14 cellular contexts compared by ENCODE assay signal in genomic region chr13:76663941-76664340, GRCh38.
A peak's percentile ranks its signal among the peaks of the same experiment; 100 is the strongest.
DNase-seq lines count a peak whose midpoint lies in the region; ATAC-seq and TF ChIP-seq lines count a peak whose summit lies in the region.
"Had no signal": no experiment of that assay in that cellular context is flagged by ENCODE, and none has a peak within 500 bp of the region (broad histone marks: within the 10 kb centered on the region; RNA-seq: fewer than 3 reads in every experiment).

No MANE protein-coding gene starts in this region.

- peaks cover 2% of the 10 kb centered on the region for H3K27me3 Mint-ChIP-seq in T-helper 2 cell treated with Interferon-gamma antibody and Interleukin-4, amounts not matched to agents 5 μg/mL and 100 μg/mL, for 36 hours (ENCODE audit: low read depth)
- H3K27me3 Mint-ChIP-seq: stimulated activated naive CD8-positive, alpha-beta T cell treated with anti-CD3 and anti-CD28 coated beads, Interleukin-15, amount 100 ng/mL, for 72 hours had no signal

- H3K4me1 Mint-ChIP-seq in T-helper 2 cell treated with Interferon-gamma antibody and Interleukin-4, amounts not matched to agents 5 μg/mL and 100 μg/mL, for 36 hours (ENCODE audit: low read depth): no peaks in the 10 kb centered on the region
- H3K4me1 Mint-ChIP-seq: stimulated activated naive CD8-positive, alpha-beta T cell treated with anti-CD3 and anti-CD28 coated beads, Interleukin-15, amount 100 ng/mL, for 72 hours had no signal

- ATAC-seq in HG03565 (IDR thresholded peaks at IDR 0.05; ENCODE audit: unreplicated experiment): no peak
- ATAC-seq: stimulated activated naive CD8-positive, alpha-beta T cell treated with anti-CD3 and anti-CD28 coated beads, Interleukin-15, amount 100 ng/mL, for 72 hours had no signal

- H3K4me1 ChIP-seq in osteoblast (ENCODE audit: insufficient read depth, low read length): no peaks in the 10 kb centered on the region

- no peaks in the 10 kb centered on the region for H3K36me3 Mint-ChIP-seq in T-helper 2 cell treated with Interferon-gamma antibody and Interleukin-4, amounts not matched to agents 5 μg/mL and 100 μg/mL, for 36 hours (ENCODE audit: low read depth)

- no peaks in the 10 kb centered on the region for H3K9me3 Mint-ChIP-seq in T-helper 2 cell treated with Interferon-gamma antibody and Interleukin-4, amounts not matched to agents 5 μg/mL and 100 μg/mL, for 36 hours
- H3K9me3 Mint-ChIP-seq: stimulated activated naive CD8-positive, alpha-beta T cell treated with anti-CD3 and anti-CD28 coated beads, Interleukin-15, amount 100 ng/mL, for 72 hours had no signal

- H3K4me2 ChIP-seq in osteoblast (ENCODE audit: insufficient read depth, low read length): no peak overlapping the region

- H2AFZ ChIP-seq in osteoblast (ENCODE audit: low read length): no peak overlapping the region

- H3K27me3 ChIP-seq in osteoblast (ENCODE audit: insufficient read depth, low read length): no peaks in the 10 kb centered on the region

- H4K20me1 ChIP-seq in osteoblast (ENCODE audit: insufficient read depth, low read length): no peaks in the 10 kb centered on the region

- TF ChIP-seq CTCF in fibroblast of the aortic adventitia (IDR thresholded peaks at IDR 0.05; ENCODE audit: insufficient read depth, low read length) (no peak), osteoblast (IDR thresholded peaks at IDR 0.05; ENCODE audit: extremely low read depth, low read depth, low read length) (no peak)

- H3K4me3 Mint-ChIP-seq in T-helper 2 cell treated with Interferon-gamma antibody and Interleukin-4, amounts not matched to agents 5 μg/mL and 100 μg/mL, for 36 hours: no peak overlapping the region
- H3K4me3 Mint-ChIP-seq: stimulated activated naive CD8-positive, alpha-beta T cell treated with anti-CD3 and anti-CD28 coated beads, Interleukin-15, amount 100 ng/mL, for 72 hours had no signal

- no peak overlapping the region for H3K27ac Mint-ChIP-seq in T-helper 2 cell treated with Interferon-gamma antibody and Interleukin-4, amounts not matched to agents 5 μg/mL and 100 μg/mL, for 36 hours
- H3K27ac Mint-ChIP-seq: stimulated activated naive CD8-positive, alpha-beta T cell treated with anti-CD3 and anti-CD28 coated beads, Interleukin-15, amount 100 ng/mL, for 72 hours had no signal

- H3K4me3 ChIP-seq in fibroblast of the aortic adventitia (ENCODE audit: low read depth, low read length): no peak overlapping the region
- H3K4me3 ChIP-seq in osteoblast (ENCODE audit: insufficient read depth, low read length): no peak overlapping the region

- H3K36me3 ChIP-seq in osteoblast (ENCODE audit: insufficient read depth, low read length): no peaks in the 10 kb centered on the region

- peak; percentile 29 for DNase-seq in GM03348 (ENCODE audit: low spot score)
- DNase-seq in NCI-H748 treated with DMSO at 0.1 percent for 48 hours (lab: John Stamatoyannopoulos, UW): peak; percentile 11
- peak; percentile 76 for DNase-seq in fibroblast of the aortic adventitia (ENCODE audit: low read depth)
- DNase-seq in osteoblast (ENCODE audit: insufficient read length, low spot score, missing footprints): peak; percentile 48
- DNase-seq in amygdala (lab: John Stamatoyannopoulos, UW): no peak
- no peak for DNase-seq in T-helper 2 cell treated with Interferon-gamma antibody and Interleukin-4, amounts not matched to agents 5 μg/mL and 100 μg/mL, for 36 hours (ENCODE audit: low spot score)
- DNase-seq in D341Med (ENCODE audit: low spot score): no peak
- DNase-seq: activated CD8-positive, alpha-beta memory T cell treated with anti-CD3 and anti-CD28 coated beads for 24 hours; C1 segment of cervical spinal cord; central memory CD4-positive, alpha-beta T cell; H7; NCI-H345; stimulated activated naive CD8-positive, alpha-beta T cell treated with anti-CD3 and anti-CD28 coated beads, Interleukin-15, amount 100 ng/mL, for 72 hours had no signal

- H3K79me2 ChIP-seq in osteoblast (ENCODE audit: insufficient read depth, low read length): no peaks in the 10 kb centered on the region

- no peak overlapping the region for H3K27ac ChIP-seq in osteoblast (ENCODE audit: low read depth, low read length)

- H3K9me3 ChIP-seq in osteoblast (ENCODE audit: low read depth, low read length): no peaks in the 10 kb centered on the region

Comparison
In these comparisons a context has a peak if more than half of its experiments do, and no peak if none do; other contexts are left out.
1. DNase-seq: peak in GM03348 (single experiment), NCI-H748 treated with DMSO at 0.1 percent for 48 hours (single experiment), fibroblast of the aortic adventitia (single experiment) and osteoblast (single experiment); none in amygdala (0 of 56), T-helper 2 cell treated with Interferon-gamma antibody and Interleukin-4, amounts not matched to agents 5 μg/mL and 100 μg/mL, for 36 hours (single experiment) and D341Med (single experiment).